In genomic region chr22:46312848-46313247, GRCh38 we compare ENCODE assay signal across 9 cellular contexts. TPM values are rescaled to one million over a fixed set of nuclear protein-coding genes. Genes with fewer than 3 reads are reported as not detected.
"Had no signal": no experiment of that assay in that cellular context is flagged by ENCODE, and none has a peak within 500 bp of the region (broad histone marks: within the 10 kb centered on the region; RNA-seq: fewer than 3 reads in every experiment).

No MANE protein-coding gene starts in this region.

RNA-seq across cellular contexts. Expression of gene PKDREJ, which starts 49.7 kb away (rescaled TPM):
- total RNA-seq: dermis blood vessel endothelial cell, dermis microvascular lymphatic vessel endothelial cell, endothelial cell of umbilical vein, epithelial cell of proximal tubule, fibroblast of villous mesenchyme, foreskin keratinocyte, gastrocnemius medialis, glomerular endothelial cell had no signal
- polyA plus RNA-seq: endothelial cell of umbilical vein, fibroblast of lung had no signal
